8 cellular contexts compared by ENCODE assay signal in the genomic region with DNA sequence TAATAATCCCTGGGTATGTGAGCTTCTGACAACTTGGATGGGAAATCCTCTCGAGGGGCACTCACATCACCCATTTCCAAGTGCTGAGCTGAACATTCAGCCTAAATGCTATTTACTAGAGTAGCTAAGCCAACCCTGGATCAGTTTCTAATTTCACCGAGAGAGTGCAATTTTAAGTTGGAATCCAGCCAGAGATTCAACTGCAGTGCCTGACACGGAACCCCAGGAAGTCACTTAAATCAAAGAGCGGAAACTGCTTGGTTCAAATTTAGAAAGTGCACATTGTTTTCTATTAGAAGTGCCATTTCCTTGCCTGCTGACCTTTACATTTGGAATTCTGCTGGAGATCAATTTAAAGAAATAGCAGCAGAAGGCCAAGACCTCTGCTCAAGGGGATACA. TPM values are rescaled to one million over a fixed set of nuclear protein-coding genes. Genes with fewer than 3 reads are reported as not detected.
DNase-seq lines count a peak whose midpoint lies in the region; ATAC-seq and TF ChIP-seq lines count a peak whose summit lies in the region.

No MANE protein-coding gene starts in this region.

- peaks cover 5% of the 10 kb centered on the region for H3K27me3 Mint-ChIP-seq in glutamatergic neuron (ENCODE audit: unreplicated experiment)

- H3K36me3 ChIP-seq in left ventricle myocardium inferior = peaks cover 16% of the 10 kb centered on the region

- H3K4me3 ChIP-seq in AG10803 (ENCODE audit: low read length) (no peak overlapping the region), left ventricle myocardium inferior (peak overlapping the region; percentile 96)

- peak; percentile 37 for ATAC-seq in HG03175 (IDR thresholded peaks at IDR 0.05; ENCODE audit: unreplicated experiment)
- ATAC-seq in GM21717 (IDR thresholded peaks at IDR 0.05; ENCODE audit: unreplicated experiment) = no peak
- no peak for ATAC-seq in HG03439 (IDR thresholded peaks at IDR 0.05; ENCODE audit: unreplicated experiment)

- no peaks in the 10 kb centered on the region for H3K27me3 ChIP-seq in left ventricle myocardium inferior (ENCODE audit: low read depth)

- H3K36me3 Mint-ChIP-seq in glutamatergic neuron (ENCODE audit: unreplicated experiment) = no peaks in the 10 kb centered on the region

- H3K27ac Mint-ChIP-seq in glutamatergic neuron (ENCODE audit: unreplicated experiment) = no peak overlapping the region

- H3K4me3 Mint-ChIP-seq in glutamatergic neuron (ENCODE audit: unreplicated experiment) = no peak overlapping the region

- H3K9me3 Mint-ChIP-seq in glutamatergic neuron (ENCODE audit: unreplicated experiment) = peaks cover 8% of the 10 kb centered on the region

- H3K4me1 ChIP-seq in left ventricle myocardium inferior = peaks cover 98% of the 10 kb centered on the region

- TF ChIP-seq CTCF in AG10803 (conservative IDR thresholded peaks at IDR 0.05; ENCODE audit: low read length) (no peak), left ventricle myocardium inferior (IDR thresholded peaks at IDR 0.05; ENCODE audit: borderline replicate concordance) (no peak), glutamatergic neuron (IDR thresholded peaks at IDR 0.05; ENCODE audit: partially characterized antibody, unreplicated experiment) (no peak)

- no peaks in the 10 kb centered on the region for H3K9me3 ChIP-seq in left ventricle myocardium inferior (replicated peaks)

- peak overlapping the region; percentile 98 for H3K27ac ChIP-seq in left ventricle myocardium inferior (replicated peaks)

- peak; percentile 69 for DNase-seq in AG10803 (ENCODE audit: low read depth)
- no peak for DNase-seq in left ventricle myocardium inferior
- DNase-seq in glutamatergic neuron = no peak
- DNase-seq in kidney glomerular epithelial cell (lab: John Stamatoyannopoulos, UW) = no peak

- intact Hi-C loops in left ventricle myocardium inferior (cut with micrococcal nuclease) = loop anchor here (10.0 kb wide), 1 partner anchor 161 kb away; no protein-coding TSS in a partner anchor

- peaks cover 42% of the 10 kb centered on the region for H3K4me1 Mint-ChIP-seq in glutamatergic neuron (ENCODE audit: low read depth, unreplicated experiment)

TF ChIP-seq in PFSK-1, 5 proteins besides CTCF, POLR2A, EP300 and RAD21:
- no peak for TF ChIP-seq FOXP2 (optimal IDR thresholded peaks at IDR 0.05; ENCODE audit: borderline replicate concordance, extremely low read depth, extremely low read length, insufficient read depth)
- TF ChIP-seq SIN3A (IDR thresholded peaks at IDR 0.05; ENCODE audit: borderline replicate concordance, insufficient read depth, low read length) = peak; percentile 40; the same call in 1 of the 2 replicates
- TF ChIP-seq, protein P1, sequence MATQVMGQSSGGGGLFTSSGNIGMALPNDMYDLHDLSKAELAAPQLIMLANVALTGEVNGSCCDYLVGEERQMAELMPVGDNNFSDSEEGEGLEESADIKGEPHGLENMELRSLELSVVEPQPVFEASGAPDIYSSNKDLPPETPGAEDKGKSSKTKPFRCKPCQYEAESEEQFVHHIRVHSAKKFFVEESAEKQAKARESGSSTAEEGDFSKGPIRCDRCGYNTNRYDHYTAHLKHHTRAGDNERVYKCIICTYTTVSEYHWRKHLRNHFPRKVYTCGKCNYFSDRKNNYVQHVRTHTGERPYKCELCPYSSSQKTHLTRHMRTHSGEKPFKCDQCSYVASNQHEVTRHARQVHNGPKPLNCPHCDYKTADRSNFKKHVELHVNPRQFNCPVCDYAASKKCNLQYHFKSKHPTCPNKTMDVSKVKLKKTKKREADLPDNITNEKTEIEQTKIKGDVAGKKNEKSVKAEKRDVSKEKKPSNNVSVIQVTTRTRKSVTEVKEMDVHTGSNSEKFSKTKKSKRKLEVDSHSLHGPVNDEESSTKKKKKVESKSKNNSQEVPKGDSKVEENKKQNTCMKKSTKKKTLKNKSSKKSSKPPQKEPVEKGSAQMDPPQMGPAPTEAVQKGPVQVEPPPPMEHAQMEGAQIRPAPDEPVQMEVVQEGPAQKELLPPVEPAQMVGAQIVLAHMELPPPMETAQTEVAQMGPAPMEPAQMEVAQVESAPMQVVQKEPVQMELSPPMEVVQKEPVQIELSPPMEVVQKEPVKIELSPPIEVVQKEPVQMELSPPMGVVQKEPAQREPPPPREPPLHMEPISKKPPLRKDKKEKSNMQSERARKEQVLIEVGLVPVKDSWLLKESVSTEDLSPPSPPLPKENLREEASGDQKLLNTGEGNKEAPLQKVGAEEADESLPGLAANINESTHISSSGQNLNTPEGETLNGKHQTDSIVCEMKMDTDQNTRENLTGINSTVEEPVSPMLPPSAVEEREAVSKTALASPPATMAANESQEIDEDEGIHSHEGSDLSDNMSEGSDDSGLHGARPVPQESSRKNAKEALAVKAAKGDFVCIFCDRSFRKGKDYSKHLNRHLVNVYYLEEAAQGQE (IDR thresholded peaks at IDR 0.05; ENCODE audit: insufficient read depth in 1 of 2, low read depth in 2 of 2, low read length in 2 of 2) = peak in 1 of 2 experiments; percentile 28; a peak in 1 of 4 replicates
- no peak for TF ChIP-seq TAF1 (IDR thresholded peaks at IDR 0.05; ENCODE audit: borderline replicate concordance, insufficient read depth, low read length)
- TF ChIP-seq POLR2AphosphoS5 (IDR thresholded peaks at IDR 0.05; ENCODE audit: low read depth, low read length) = no peak; the same call in 1 of the 2 replicates
TF ChIP-seq in PFSK-1: peak in this region for 2.

RNA-seq across cellular contexts. Expression of a gene that starts 8.8 kb away (rescaled TPM):
- polyA plus RNA-seq in PFSK-1 (2012; ENCODE audit: insufficient read length, low read depth) = 78.3 TPM
- total RNA-seq in left ventricle myocardium inferior (10.2 TPM), glutamatergic neuron (ENCODE audit: unreplicated experiment) (12.5 TPM)
